Comparison of ENCODE assay signal across 27 cellular contexts in the genomic region with DNA sequence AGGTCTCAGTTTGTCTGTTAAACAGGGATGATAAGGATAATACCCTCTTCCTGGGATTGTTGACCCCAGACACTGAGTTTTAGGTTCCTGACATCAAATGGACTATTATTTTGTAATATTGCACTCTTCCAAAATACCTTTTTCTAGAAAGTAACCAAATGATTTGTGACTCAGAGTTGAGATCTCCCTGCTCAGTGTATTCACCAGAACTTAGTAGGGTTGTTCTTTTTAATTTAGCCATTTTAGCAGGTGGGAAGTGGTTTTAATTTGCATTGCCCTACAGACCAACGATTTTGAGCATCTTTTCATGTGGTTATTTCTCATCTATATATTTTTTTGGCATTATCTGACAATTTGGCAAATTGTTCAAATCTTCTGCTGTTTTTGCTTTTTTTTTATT.
"Had no signal": no experiment of that assay in that cellular context is flagged by ENCODE, and none has a peak within 500 bp of the region (broad histone marks: within the 10 kb centered on the region; RNA-seq: fewer than 3 reads in every experiment).

No MANE protein-coding gene starts in this region.

- DNase-seq: stimulated activated CD4-positive, alpha-beta T cell treated with anti-CD3 and anti-CD28 coated beads, Interleukin-2, amount 100 ng/mL, for 48 hours; stimulated activated CD4-positive, alpha-beta T cell treated with anti-CD3 and anti-CD28 coated beads, Interleukin-4, amount 100 ng/mL, for 1 hour; stimulated activated CD4-positive, alpha-beta T cell treated with anti-CD3 and anti-CD28 coated beads, Interleukin-4, amount 100 ng/mL, for 24 hours; stimulated activated CD4-positive, alpha-beta T cell treated with anti-CD3 and anti-CD28 coated beads, Interleukin-4, amount 100 ng/mL, for 4 hours; stimulated activated CD8-positive, alpha-beta memory T cell treated with anti-CD3 and anti-CD28 coated beads, Interleukin-4, amount 100 ng/mL, for 48 hours; stimulated activated naive B cell treated with anti-CD40 and anti-IgM and Interleukin-4, amounts not matched to agents 10 μg/mL and 1 μg/mL and 100 μg/mL, for 72 hours; stimulated activated naive CD4-positive, alpha-beta T cell; stimulated activated naive CD4-positive, alpha-beta T cell treated with Interleukin-2 at 50 U/mL for 16 hours; stimulated activated naive CD8-positive, alpha-beta T cell treated with anti-CD3 and anti-CD28 coated beads, Interleukin-15, amount 100 ng/mL, for 72 hours; stimulated activated naive CD8-positive, alpha-beta T cell treated with anti-CD3 and anti-CD28 coated beads, Interleukin-15, Interleukin-2, amounts not matched to agents 100 U/mL and 50 U/mL, for 24 hours; stomach; substantia nigra; testis; thyroid gland; tibial artery; transverse colon; trophoblast cell; upper lobe of left lung; upper lobe of right lung; uterus had no signal

- H3K4me3 ChIP-seq: stomach, suprapubic skin, testis, thoracic aorta, thyroid gland, tibial artery, tibial nerve, transverse colon, upper lobe of left lung, upper lobe of right lung, uterus, vagina had no signal

- H3K4me1 ChIP-seq: upper lobe of left lung, upper lobe of right lung had no signal

- H3K27me3 ChIP-seq: stomach, suprapubic skin, testis, thyroid gland, tibial artery, tibial nerve, transverse colon, upper lobe of left lung, upper lobe of right lung, uterus, vagina had no signal

- ATAC-seq: stimulated activated effector memory CD8-positive, alpha-beta T cell treated with anti-CD3 and anti-CD28 coated beads, Interleukin-12 subunit alpha, Interleukin-12 subunit beta, amount 100 ng/mL, for 72 hours; stimulated activated memory B cell treated with anti-CD40 and anti-IgM and Interleukin-4, amounts not matched to agents 10 μg/mL and 1 μg/mL and 100 μg/mL, for 72 hours; stimulated activated naive B cell treated with anti-CD40 and anti-IgM and Interleukin-4, amounts not matched to agents 10 μg/mL and 1 μg/mL and 100 μg/mL, for 72 hours; stimulated activated naive CD8-positive, alpha-beta T cell treated with anti-CD3 and anti-CD28 coated beads, Interleukin-15, amount 100 ng/mL, for 72 hours; stimulated activated naive CD8-positive, alpha-beta T cell treated with anti-CD3 and anti-CD28 coated beads, Interleukin-15, Interleukin-2, amounts not matched to agents 100 U/mL and 50 U/mL, for 24 hours; upper lobe of right lung had no signal

- H3K9me3 ChIP-seq: stomach, suprapubic skin, testis, thoracic aorta, thyroid gland, tibial artery, transverse colon, upper lobe of right lung, uterus, vagina had no signal

- FAIRE-seq: urothelium cell line had no signal

- H3K27ac ChIP-seq: stomach, suprapubic skin, testis, thyroid gland, tibial nerve, transverse colon, upper lobe of left lung, upper lobe of right lung, uterus, vagina had no signal

- H3K36me3 ChIP-seq: stomach, suprapubic skin, thoracic aorta, thyroid gland, tibial artery, tibial nerve, transverse colon, upper lobe of left lung, upper lobe of right lung, uterus, vagina had no signal
